In the genomic region with DNA sequence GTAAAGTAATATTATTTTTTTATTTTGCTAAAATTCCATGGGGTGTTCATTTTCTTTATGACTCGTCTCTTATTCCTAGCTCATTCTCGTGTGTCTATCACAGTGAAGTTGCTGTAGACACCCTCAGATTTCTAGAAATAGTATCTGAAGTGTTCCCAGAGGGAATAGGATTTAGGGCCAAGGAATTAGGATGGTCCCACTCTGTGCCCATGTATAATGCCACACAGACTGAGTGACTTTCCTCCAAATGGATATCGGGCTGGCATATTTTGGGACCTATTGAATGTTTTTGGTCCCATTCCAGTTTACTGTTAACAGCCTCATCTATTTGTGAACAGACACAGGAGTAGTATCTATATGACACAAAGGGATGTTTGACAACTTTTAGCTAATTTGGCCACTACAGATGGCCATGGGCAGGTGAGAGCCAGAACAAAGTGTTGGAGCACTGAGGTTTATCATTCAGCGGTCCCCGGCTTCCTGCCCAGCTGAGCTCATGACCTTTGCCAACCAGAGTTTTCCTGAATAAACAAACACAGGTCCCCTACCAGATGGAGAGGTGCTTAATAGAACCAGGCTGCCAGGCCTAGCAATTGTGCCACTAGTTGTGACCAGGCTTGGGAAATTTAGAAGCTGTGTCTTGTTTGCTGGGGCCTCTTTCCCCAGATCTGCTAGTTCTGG, we compare ENCODE assay signal across 1 cellular context.
TF ChIP-seq lines count a peak whose summit lies in the region.

No MANE protein-coding gene starts in this region.

TF ChIP-seq in IMR-90, 13 proteins besides CTCF, POLR2A, EP300 and RAD21:
- TF ChIP-seq MAFK (IDR thresholded peaks at IDR 0.05; ENCODE audit: low read depth, low read length), result no peak
- TF ChIP-seq, protein P1, sequence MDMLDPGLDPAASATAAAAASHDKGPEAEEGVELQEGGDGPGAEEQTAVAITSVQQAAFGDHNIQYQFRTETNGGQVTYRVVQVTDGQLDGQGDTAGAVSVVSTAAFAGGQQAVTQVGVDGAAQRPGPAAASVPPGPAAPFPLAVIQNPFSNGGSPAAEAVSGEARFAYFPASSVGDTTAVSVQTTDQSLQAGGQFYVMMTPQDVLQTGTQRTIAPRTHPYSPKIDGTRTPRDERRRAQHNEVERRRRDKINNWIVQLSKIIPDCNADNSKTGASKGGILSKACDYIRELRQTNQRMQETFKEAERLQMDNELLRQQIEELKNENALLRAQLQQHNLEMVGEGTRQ (IDR thresholded peaks at IDR 0.05; ENCODE audit: low read depth, low read length), result no peak
- no peak for TF ChIP-seq CHD1 (IDR thresholded peaks at IDR 0.05; ENCODE audit: low read depth, low read length)
- TF ChIP-seq MXI1 (IDR thresholded peaks at IDR 0.05; ENCODE audit: borderline replicate concordance, low read depth, low read length), result no peak
- no peak for TF ChIP-seq BHLHE40 (IDR thresholded peaks at IDR 0.05; ENCODE audit: low read depth, low read length)
- TF ChIP-seq ELK1 (IDR thresholded peaks at IDR 0.05; ENCODE audit: borderline replicate concordance, low read depth, low read length), result no peak
- TF ChIP-seq MAZ (IDR thresholded peaks at IDR 0.05; ENCODE audit: borderline replicate concordance, low read depth, low read length), result no peak
- TF ChIP-seq RCOR1 (IDR thresholded peaks at IDR 0.05; ENCODE audit: insufficient replicate concordance, low read length), result no peak
- TF ChIP-seq CEBPB (IDR thresholded peaks at IDR 0.05; ENCODE audit: low read depth, low read length), result no peak
- no peak for TF ChIP-seq NFE2L2 (IDR thresholded peaks at IDR 0.05; ENCODE audit: low read depth, low read length)
- no peak for TF ChIP-seq FOS (IDR thresholded peaks at IDR 0.05; ENCODE audit: low read depth, low read length)
- TF ChIP-seq RFX5 (IDR thresholded peaks at IDR 0.05; ENCODE audit: low read depth, low read length), result no peak
- TF ChIP-seq SMC3 (IDR thresholded peaks at IDR 0.05; ENCODE audit: low read depth, low read length), result no peak
